In the genomic region with DNA sequence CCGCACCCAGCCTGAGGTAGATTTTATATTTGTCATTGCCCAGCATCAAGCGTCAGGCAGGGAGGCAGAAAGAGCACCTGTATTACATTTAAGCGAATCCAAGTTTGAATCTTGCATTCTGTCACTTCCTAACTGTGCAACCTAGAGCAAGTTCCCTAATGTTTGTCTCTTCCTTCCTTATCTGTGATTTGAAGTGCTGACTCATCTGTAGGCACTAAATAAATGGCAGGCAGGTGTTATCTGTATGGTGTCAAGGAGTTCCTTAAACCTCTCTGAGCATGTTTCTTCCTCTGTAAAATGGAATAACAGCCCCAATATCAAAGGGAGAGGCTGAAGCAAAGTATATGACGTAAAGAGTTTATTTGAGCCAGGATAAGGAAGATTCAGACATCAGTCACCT, we compare ENCODE assay signal across 2 cellular contexts.
A peak's percentile ranks its signal among the peaks of the same experiment; 100 is the strongest.
TF ChIP-seq lines count a peak whose summit lies in the region.

No MANE protein-coding gene starts in this region.

TF ChIP-seq in HepG2, 621 proteins besides CTCF, POLR2A, EP300 and RAD21:
- TF ChIP-seq KAT2B (IDR thresholded peaks at IDR 0.05; ENCODE audit: borderline replicate concordance, low read depth, low read length) (no peak), MBD4 (IDR thresholded peaks at IDR 0.05; ENCODE audit: borderline replicate concordance, low read length) (no peak), ARID2 (CRISPR knock-in tag; IDR thresholded peaks at IDR 0.05; ENCODE audit: borderline replicate concordance) (no peak), MAFK (conservative IDR thresholded peaks at IDR 0.05 in 1 of 2, IDR thresholded peaks at IDR 0.05 in 1 of 2; ENCODE audit: low read length in 2 of 2) (peak; percentile 39 to 52; a peak in 2 of 4 replicates), ZSCAN22 (CRISPR knock-in tag; IDR thresholded peaks at IDR 0.05) (no peak), ZNF383 (CRISPR knock-in tag; IDR thresholded peaks at IDR 0.05; ENCODE audit: borderline replicate concordance) (no peak), NFE2L2 (IDR thresholded peaks at IDR 0.05; ENCODE audit: low read length) (no peak), MAFF (IDR thresholded peaks at IDR 0.05; ENCODE audit: low read depth, low read length) (0 out of 2 replicates have a peak, but pooled peaks have one; percentile 24), CBX1 (IDR thresholded peaks at IDR 0.05; ENCODE audit: low read depth) (no peak), CSRNP1 (CRISPR knock-in tag; IDR thresholded peaks at IDR 0.05) (no peak), SIN3A (IDR thresholded peaks at IDR 0.05; ENCODE audit: borderline replicate concordance, low read depth, low read length) (no peak), ZNF234 (CRISPR knock-in tag; conservative IDR thresholded peaks at IDR 0.05) (no peak), KMT2A (CRISPR knock-in tag; IDR thresholded peaks at IDR 0.05) (no peak), TEAD3 (CRISPR knock-in tag; optimal IDR thresholded peaks at IDR 0.05; ENCODE audit: borderline replicate concordance) (no peak), NAIF1 (CRISPR knock-in tag; IDR thresholded peaks at IDR 0.05; ENCODE audit: borderline replicate concordance) (no peak), ZBTB38 (CRISPR knock-in tag; IDR thresholded peaks at IDR 0.05) (no peak)
- TF ChIP-seq, protein P1, sequence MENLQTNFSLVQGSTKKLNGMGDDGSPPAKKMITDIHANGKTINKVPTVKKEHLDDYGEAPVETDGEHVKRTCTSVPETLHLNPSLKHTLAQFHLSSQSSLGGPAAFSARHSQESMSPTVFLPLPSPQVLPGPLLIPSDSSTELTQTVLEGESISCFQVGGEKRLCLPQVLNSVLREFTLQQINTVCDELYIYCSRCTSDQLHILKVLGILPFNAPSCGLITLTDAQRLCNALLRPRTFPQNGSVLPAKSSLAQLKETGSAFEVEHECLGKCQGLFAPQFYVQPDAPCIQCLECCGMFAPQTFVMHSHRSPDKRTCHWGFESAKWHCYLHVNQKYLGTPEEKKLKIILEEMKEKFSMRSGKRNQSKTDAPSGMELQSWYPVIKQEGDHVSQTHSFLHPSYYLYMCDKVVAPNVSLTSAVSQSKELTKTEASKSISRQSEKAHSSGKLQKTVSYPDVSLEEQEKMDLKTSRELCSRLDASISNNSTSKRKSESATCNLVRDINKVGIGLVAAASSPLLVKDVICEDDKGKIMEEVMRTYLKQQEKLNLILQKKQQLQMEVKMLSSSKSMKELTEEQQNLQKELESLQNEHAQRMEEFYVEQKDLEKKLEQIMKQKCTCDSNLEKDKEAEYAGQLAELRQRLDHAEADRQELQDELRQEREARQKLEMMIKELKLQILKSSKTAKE (CRISPR knock-in tag; IDR thresholded peaks at IDR 0.05; ENCODE audit: borderline replicate concordance): no peak

TF ChIP-seq in K562, 482 proteins besides CTCF, POLR2A, EP300 and RAD21 (continues in another document):
- TF ChIP-seq ZC3H4 (CRISPR knock-in tag; IDR thresholded peaks at IDR 0.05; ENCODE audit: borderline replicate concordance) (no peak), CHD4 (IDR thresholded peaks at IDR 0.05; ENCODE audit: insufficient read depth, insufficient replicate concordance, low read depth, low read length, poor library complexity, severe bottlenecking) (no peak), PTBP1 (IDR thresholded peaks at IDR 0.05; ENCODE audit: low read depth, low read length) (no peak), XRCC3 (IDR thresholded peaks at IDR 0.05) (no peak), DPF2 (IDR thresholded peaks at IDR 0.05) (peak; percentile 82), SMARCA4 (IDR thresholded peaks at IDR 0.05) (peak; percentile 81), ZC3H11A (IDR thresholded peaks at IDR 0.05; ENCODE audit: low read depth, low read length) (no peak), BACH1 (tag; IDR thresholded peaks at IDR 0.05) (0 out of 2 replicates have a peak, but pooled peaks have one; percentile 58), E2F3 (CRISPR knock-in tag; IDR thresholded peaks at IDR 0.05) (no peak), MCM2 (IDR thresholded peaks at IDR 0.05; ENCODE audit: low read depth) (no peak), NFE2L1 (tag; IDR thresholded peaks at IDR 0.05; ENCODE audit: borderline replicate concordance, low read depth) (peak; percentile 51; the same call in 1 of the 2 replicates), C11orf30 (IDR thresholded peaks at IDR 0.05; ENCODE audit: low read depth) (peak; percentile 94), CUX1 (CRISPR knock-in tag; IDR thresholded peaks at IDR 0.05) (no peak), KAT2B (IDR thresholded peaks at IDR 0.05; ENCODE audit: low read depth, low read length) (no peak), JUND (IDR thresholded peaks at IDR 0.05; ENCODE audit: borderline replicate concordance, low read depth, low read length) (peak; percentile 87), JUND (tag; IDR thresholded peaks at IDR 0.05; ENCODE audit: borderline replicate concordance, low read depth, low read length) (peak; percentile 84; the same call in 2 of the 3 replicates), POLR2G (IDR thresholded peaks at IDR 0.05; ENCODE audit: low read depth, low read length) (no peak), JUN (IDR thresholded peaks at IDR 0.05; ENCODE audit: borderline replicate concordance, low read depth, low read length) (peak; percentile 42; the same call in 1 of the 2 replicates), JUN (CRISPR knock-in tag; IDR thresholded peaks at IDR 0.05; ENCODE audit: borderline replicate concordance) (no peak), NR2C2 (CRISPR knock-in tag; IDR thresholded peaks at IDR 0.05) (no peak), NR2C2 (tag; IDR thresholded peaks at IDR 0.05) (no peak), MAFK (IDR thresholded peaks at IDR 0.05; ENCODE audit: low read length) (peak; percentile 85), ZBTB40 (IDR thresholded peaks at IDR 0.05) (0 out of 2 replicates have a peak, but pooled peaks have one; percentile 58), ZBTB40 (CRISPR knock-in tag; IDR thresholded peaks at IDR 0.05) (no peak), TRIM24 (IDR thresholded peaks at IDR 0.05) (peak in 1 of 2 experiments; percentile 30; a peak in 1 of 4 replicates), ATF7 (IDR thresholded peaks at IDR 0.05) (peak; percentile 38; the same call in 1 of the 2 replicates), POLR2AphosphoS5 (IDR thresholded peaks at IDR 0.05; ENCODE audit: control insufficient read depth, insufficient read depth, low read depth, low read length) (no peak), LEF1 (IDR thresholded peaks at IDR 0.05) (peak; percentile 37; the same call in 1 of the 2 replicates), SPI1 (IDR thresholded peaks at IDR 0.05; ENCODE audit: borderline replicate concordance, low read depth, low read length) (peak; percentile 68; the same call in 1 of the 2 replicates), RCOR1 (IDR thresholded peaks at IDR 0.05; ENCODE audit: borderline replicate concordance in 1 of 2, low read depth in 2 of 2, low read length in 2 of 2) (peak in 1 of 2 experiments; percentile 64; a peak in 1 of 4 replicates), ZEB2 (IDR thresholded peaks at IDR 0.05) (peak; percentile 85), HNRNPH1 (optimal IDR thresholded peaks at IDR 0.05; ENCODE audit: low read depth, low read length) (no peak), SMARCE1 (IDR thresholded peaks at IDR 0.05) (peak; percentile 79; the same call in 1 of the 2 replicates)
- TF ChIP-seq, protein P2, sequence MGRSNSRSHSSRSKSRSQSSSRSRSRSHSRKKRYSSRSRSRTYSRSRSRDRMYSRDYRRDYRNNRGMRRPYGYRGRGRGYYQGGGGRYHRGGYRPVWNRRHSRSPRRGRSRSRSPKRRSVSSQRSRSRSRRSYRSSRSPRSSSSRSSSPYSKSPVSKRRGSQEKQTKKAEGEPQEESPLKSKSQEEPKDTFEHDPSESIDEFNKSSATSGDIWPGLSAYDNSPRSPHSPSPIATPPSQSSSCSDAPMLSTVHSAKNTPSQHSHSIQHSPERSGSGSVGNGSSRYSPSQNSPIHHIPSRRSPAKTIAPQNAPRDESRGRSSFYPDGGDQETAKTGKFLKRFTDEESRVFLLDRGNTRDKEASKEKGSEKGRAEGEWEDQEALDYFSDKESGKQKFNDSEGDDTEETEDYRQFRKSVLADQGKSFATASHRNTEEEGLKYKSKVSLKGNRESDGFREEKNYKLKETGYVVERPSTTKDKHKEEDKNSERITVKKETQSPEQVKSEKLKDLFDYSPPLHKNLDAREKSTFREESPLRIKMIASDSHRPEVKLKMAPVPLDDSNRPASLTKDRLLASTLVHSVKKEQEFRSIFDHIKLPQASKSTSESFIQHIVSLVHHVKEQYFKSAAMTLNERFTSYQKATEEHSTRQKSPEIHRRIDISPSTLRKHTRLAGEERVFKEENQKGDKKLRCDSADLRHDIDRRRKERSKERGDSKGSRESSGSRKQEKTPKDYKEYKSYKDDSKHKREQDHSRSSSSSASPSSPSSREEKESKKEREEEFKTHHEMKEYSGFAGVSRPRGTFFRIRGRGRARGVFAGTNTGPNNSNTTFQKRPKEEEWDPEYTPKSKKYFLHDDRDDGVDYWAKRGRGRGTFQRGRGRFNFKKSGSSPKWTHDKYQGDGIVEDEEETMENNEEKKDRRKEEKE (IDR thresholded peaks at IDR 0.05; ENCODE audit: borderline replicate concordance in 1 of 2, control insufficient read depth in 1 of 2, low read depth in 2 of 2, low read length in 1 of 2): no peak
